In the genomic region with DNA sequence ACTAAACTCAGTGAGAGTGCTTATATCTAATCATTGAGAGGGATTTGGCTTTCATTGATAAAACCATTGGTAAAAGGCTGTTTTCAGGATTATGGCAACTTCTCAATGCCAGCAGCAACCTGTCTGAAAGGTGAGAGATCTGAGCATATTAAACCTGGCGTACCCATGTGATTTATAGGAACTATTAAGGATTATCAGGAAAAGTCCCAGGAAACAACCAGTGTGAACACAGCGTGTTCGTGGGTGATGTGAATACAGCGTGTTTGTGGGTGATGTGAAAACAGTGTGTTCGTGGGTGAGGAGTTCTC, we compare ENCODE assay signal across 2 cellular contexts.
TF ChIP-seq lines count a peak whose summit lies in the region.

No MANE protein-coding gene starts in this region.

TF ChIP-seq in IMR-90, 13 proteins besides CTCF, POLR2A, EP300 and RAD21:
- no peak for TF ChIP-seq RFX5 (IDR thresholded peaks at IDR 0.05; ENCODE audit: low read depth, low read length)
- no peak for TF ChIP-seq FOS (IDR thresholded peaks at IDR 0.05; ENCODE audit: low read depth, low read length)
- no peak for TF ChIP-seq MXI1 (IDR thresholded peaks at IDR 0.05; ENCODE audit: borderline replicate concordance, low read depth, low read length)
- TF ChIP-seq MAFK (IDR thresholded peaks at IDR 0.05; ENCODE audit: low read depth, low read length), result no peak
- no peak for TF ChIP-seq MAZ (IDR thresholded peaks at IDR 0.05; ENCODE audit: borderline replicate concordance, low read depth, low read length)
- TF ChIP-seq, protein P1, sequence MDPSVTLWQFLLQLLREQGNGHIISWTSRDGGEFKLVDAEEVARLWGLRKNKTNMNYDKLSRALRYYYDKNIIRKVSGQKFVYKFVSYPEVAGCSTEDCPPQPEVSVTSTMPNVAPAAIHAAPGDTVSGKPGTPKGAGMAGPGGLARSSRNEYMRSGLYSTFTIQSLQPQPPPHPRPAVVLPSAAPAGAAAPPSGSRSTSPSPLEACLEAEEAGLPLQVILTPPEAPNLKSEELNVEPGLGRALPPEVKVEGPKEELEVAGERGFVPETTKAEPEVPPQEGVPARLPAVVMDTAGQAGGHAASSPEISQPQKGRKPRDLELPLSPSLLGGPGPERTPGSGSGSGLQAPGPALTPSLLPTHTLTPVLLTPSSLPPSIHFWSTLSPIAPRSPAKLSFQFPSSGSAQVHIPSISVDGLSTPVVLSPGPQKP (IDR thresholded peaks at IDR 0.05; ENCODE audit: borderline replicate concordance, low read depth, low read length), result no peak
- TF ChIP-seq SMC3 (IDR thresholded peaks at IDR 0.05; ENCODE audit: low read depth, low read length), result no peak
- TF ChIP-seq RCOR1 (IDR thresholded peaks at IDR 0.05; ENCODE audit: insufficient replicate concordance, low read length), result no peak
- TF ChIP-seq, protein P2, sequence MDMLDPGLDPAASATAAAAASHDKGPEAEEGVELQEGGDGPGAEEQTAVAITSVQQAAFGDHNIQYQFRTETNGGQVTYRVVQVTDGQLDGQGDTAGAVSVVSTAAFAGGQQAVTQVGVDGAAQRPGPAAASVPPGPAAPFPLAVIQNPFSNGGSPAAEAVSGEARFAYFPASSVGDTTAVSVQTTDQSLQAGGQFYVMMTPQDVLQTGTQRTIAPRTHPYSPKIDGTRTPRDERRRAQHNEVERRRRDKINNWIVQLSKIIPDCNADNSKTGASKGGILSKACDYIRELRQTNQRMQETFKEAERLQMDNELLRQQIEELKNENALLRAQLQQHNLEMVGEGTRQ (IDR thresholded peaks at IDR 0.05; ENCODE audit: low read depth, low read length), result no peak
- no peak for TF ChIP-seq CEBPB (IDR thresholded peaks at IDR 0.05; ENCODE audit: low read depth, low read length)
- TF ChIP-seq NFE2L2 (IDR thresholded peaks at IDR 0.05; ENCODE audit: low read depth, low read length), result no peak
- TF ChIP-seq CHD1 (IDR thresholded peaks at IDR 0.05; ENCODE audit: low read depth, low read length), result no peak
- no peak for TF ChIP-seq BHLHE40 (IDR thresholded peaks at IDR 0.05; ENCODE audit: low read depth, low read length)

TF ChIP-seq in H1, 55 proteins besides CTCF, POLR2A, EP300 and RAD21:
- TF ChIP-seq JUN (IDR thresholded peaks at IDR 0.05; ENCODE audit: low read depth, low read length) (no peak), SIX5 (IDR thresholded peaks at IDR 0.05; ENCODE audit: low read depth, low read length) (no peak), CHD2 (IDR thresholded peaks at IDR 0.05; ENCODE audit: low read length) (no peak), CREB1 (IDR thresholded peaks at IDR 0.05) (no peak; the same call in 1 of the 2 replicates), ATF3 (IDR thresholded peaks at IDR 0.05; ENCODE audit: insufficient read depth, low read depth, low read length) (no peak), SP2 (IDR thresholded peaks at IDR 0.05; ENCODE audit: low read length) (no peak), BRCA1 (IDR thresholded peaks at IDR 0.05; ENCODE audit: low read depth, low read length) (no peak), TBP (IDR thresholded peaks at IDR 0.05; ENCODE audit: low read depth, low read length) (no peak), HDAC2 (IDR thresholded peaks at IDR 0.05; ENCODE audit: borderline replicate concordance in 1 of 2, low read depth in 2 of 2, low read length in 2 of 2) (no peak)
- TF ChIP-seq, protein P3, sequence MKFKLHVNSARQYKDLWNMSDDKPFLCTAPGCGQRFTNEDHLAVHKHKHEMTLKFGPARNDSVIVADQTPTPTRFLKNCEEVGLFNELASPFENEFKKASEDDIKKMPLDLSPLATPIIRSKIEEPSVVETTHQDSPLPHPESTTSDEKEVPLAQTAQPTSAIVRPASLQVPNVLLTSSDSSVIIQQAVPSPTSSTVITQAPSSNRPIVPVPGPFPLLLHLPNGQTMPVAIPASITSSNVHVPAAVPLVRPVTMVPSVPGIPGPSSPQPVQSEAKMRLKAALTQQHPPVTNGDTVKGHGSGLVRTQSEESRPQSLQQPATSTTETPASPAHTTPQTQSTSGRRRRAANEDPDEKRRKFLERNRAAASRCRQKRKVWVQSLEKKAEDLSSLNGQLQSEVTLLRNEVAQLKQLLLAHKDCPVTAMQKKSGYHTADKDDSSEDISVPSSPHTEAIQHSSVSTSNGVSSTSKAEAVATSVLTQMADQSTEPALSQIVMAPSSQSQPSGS (IDR thresholded peaks at IDR 0.05; ENCODE audit: low read length), result no peak
TF ChIP-seq in H1: peak in this region for 0.
